8 cellular contexts compared by ENCODE assay signal in genomic region chr4:102823897-102824296, GRCh38. TPM values are rescaled to one million over a fixed set of nuclear protein-coding genes. Genes with fewer than 3 reads are reported as not detected.
DNase-seq lines count a peak whose midpoint lies in the region; ATAC-seq and TF ChIP-seq lines count a peak whose summit lies in the region.

No MANE protein-coding gene starts in this region.

- CTCF ChIA-PET in PC-9 (lab: Charles Lee) = interaction anchor here (0.6 kb wide), 1 partner anchor 21 kb away, joined by 3 read pairs; no protein-coding TSS in a partner anchor

- intact Hi-C loops in PC-9 (cut with micrococcal nuclease; ENCODE audit: unreplicated experiment) = no loop called here

- H3K4me2 ChIP-seq in PC-9 = peak overlapping the region; percentile 94

- peak overlapping the region; percentile 93 for H3K4me3 ChIP-seq in GM12864 (ENCODE audit: low read depth, low read length)
- H3K4me3 ChIP-seq in PC-9 = peak overlapping the region; percentile 95
- peak overlapping the region; percentile 98 for H3K4me3 ChIP-seq in fibroblast of pulmonary artery (replicated peaks; ENCODE audit: low read depth, low read length)
- H3K4me3 ChIP-seq in skeletal muscle cell (ENCODE audit: low read depth, low read length) = peak overlapping the region; percentile 95

- no peaks in the 10 kb centered on the region for H3K27me3 ChIP-seq in PC-9 (ENCODE audit: insufficient read depth, low read depth)

- POLR2A ChIA-PET in PC-9 (lab: Charles Lee; ENCODE audit: unreplicated experiment) = no interaction called here

- no peak for DNase-seq in GM12864 (ENCODE audit: low read depth)
- DNase-seq in PC-9 = no peak
- no peak for DNase-seq in fibroblast of pulmonary artery (ENCODE audit: low read depth)
- DNase-seq in skeletal muscle cell (ENCODE audit: low read depth) = no peak
- DNase-seq in activated CD4-positive, alpha-beta T cell treated with anti-CD3 and anti-CD28 coated beads for 1 hour = no peak
- DNase-seq in stimulated activated naive CD8-positive, alpha-beta T cell treated with anti-CD3 and anti-CD28 coated beads, Interleukin-15, Interleukin-2, amounts not matched to agents 100 U/mL and 50 U/mL, for 24 hours = no peak

- H3K4me1 ChIP-seq in PC-9 (replicated peaks; ENCODE audit: insufficient read depth) = peaks cover 26% of the 10 kb centered on the region

- peaks cover 31% of the 10 kb centered on the region for H3F3A ChIP-seq in PC-9 (ENCODE audit: insufficient read depth, low read depth)

- ATAC-seq in GM21360 (IDR thresholded peaks at IDR 0.05; ENCODE audit: unreplicated experiment) (no peak), HG03097 (IDR thresholded peaks at IDR 0.05; ENCODE audit: low FRiP score, unreplicated experiment) (no peak)
- no peak for ATAC-seq in stimulated activated naive CD8-positive, alpha-beta T cell treated with anti-CD3 and anti-CD28 coated beads, Interleukin-15, Interleukin-2, amounts not matched to agents 100 U/mL and 50 U/mL, for 24 hours

- BruUV-seq in PC-9 (replicated peaks; lab: Mats Ljungman, UMichigan) = no TSS peak

- no peak overlapping the region for H2AFZ ChIP-seq in PC-9

- no peaks in the 10 kb centered on the region for H3K9me2 ChIP-seq in PC-9 (ENCODE audit: insufficient read depth)

- peaks cover 51% of the 10 kb centered on the region for H3K36me3 ChIP-seq in PC-9 (ENCODE audit: low read depth)

- peak overlapping the region; percentile 99; the same call in 1 of the 2 replicates for H3K27ac ChIP-seq in PC-9

- H3K79me2 ChIP-seq in PC-9 (ENCODE audit: low read depth) = peaks cover 80% of the 10 kb centered on the region

- no peaks in the 10 kb centered on the region for H3K9me3 ChIP-seq in PC-9 (ENCODE audit: insufficient read depth, low read depth)

- TF ChIP-seq CTCF in GM12864 (IDR thresholded peaks at IDR 0.05; ENCODE audit: low read depth, low read length, missing control alignments) = no peak
- TF ChIP-seq CTCF in PC-9 (conservative IDR thresholded peaks at IDR 0.05) = no peak
- no peak for TF ChIP-seq CTCF in fibroblast of pulmonary artery (IDR thresholded peaks at IDR 0.05; ENCODE audit: low read length, missing control alignments)

- peaks cover 64% of the 10 kb centered on the region for H4K20me1 ChIP-seq in PC-9 (ENCODE audit: insufficient read depth)

RNA-seq across cellular contexts. Expression of gene UBE2D3, which starts 3.5 kb away (rescaled TPM):
- total RNA-seq in PC-9 (2021) = 154 and 183 TPM in 2 replicates

RNA-seq across cellular contexts. Expression of gene CISD2, which starts 44.9 kb away (rescaled TPM):
- 23.1 and 26.9 TPM in 2 replicates for total RNA-seq in PC-9 (2021)
